Comparison of ENCODE assay signal across 9 cellular contexts in genomic region chr15:89356634-89357298, GRCh38. TPM values are rescaled to one million over a fixed set of nuclear protein-coding genes. Genes with fewer than 3 reads are reported as not detected.
DNase-seq lines count a peak whose midpoint lies in the region; TF ChIP-seq lines count a peak whose summit lies in the region.
"Had no signal": no experiment of that assay in that cellular context is flagged by ENCODE, and none has a peak within 500 bp of the region (broad histone marks: within the 10 kb centered on the region; RNA-seq: fewer than 3 reads in every experiment).

No MANE protein-coding gene starts in this region.

- H3K27ac Mint-ChIP-seq in endodermal cell: no peak overlapping the region
- H3K27ac Mint-ChIP-seq: activated naive CD8-positive, alpha-beta T cell had no signal

- H3K36me3 Mint-ChIP-seq in endodermal cell (ENCODE audit: low read depth): no peaks in the 10 kb centered on the region
- H3K36me3 Mint-ChIP-seq: activated naive CD8-positive, alpha-beta T cell had no signal

- peak; percentile 60 for TF ChIP-seq CTCF in GM12864 (IDR thresholded peaks at IDR 0.05; ENCODE audit: low read depth, low read length, missing control alignments)
- TF ChIP-seq CTCF in endodermal cell (conservative IDR thresholded peaks at IDR 0.05): peak; percentile 63

- no peaks in the 10 kb centered on the region for H3K9me3 Mint-ChIP-seq in endodermal cell

- DNase-seq in A172 (ENCODE audit: low spot score) (peak; percentile 13), GM12864 (ENCODE audit: low read depth) (no peak), NCI-H526 (lab: John Stamatoyannopoulos, UW) (peak; percentile 35 to 69), endodermal cell (no peak), T-helper 1 cell (no peak), HuH-7 (ENCODE audit: low spot score) (no peak), DMS114 treated with DMSO at 0.1 percent for 48 hours (lab: John Stamatoyannopoulos, UW; ENCODE audit: unreplicated experiment) (no peak)
- no peak for DNase-seq in stimulated activated CD4-positive, alpha-beta T cell treated with anti-CD3 and anti-CD28 coated beads, Interleukin-12 subunit alpha, Interleukin-12 subunit beta, amount 100 ng/mL, for 4 hours

- H3K4me3 ChIP-seq in GM12864 (ENCODE audit: low read depth, low read length): no peak overlapping the region
- H3K4me3 ChIP-seq in endodermal cell (ENCODE audit: low read length): no peak overlapping the region

- no peaks in the 10 kb centered on the region for H3K9me3 ChIP-seq in endodermal cell (ENCODE audit: control insufficient read depth, low read length)

- peaks cover 1% of the 10 kb centered on the region for H3K4me1 Mint-ChIP-seq in endodermal cell

- no peak overlapping the region for H3K9ac ChIP-seq in endodermal cell (ENCODE audit: extremely low read depth, low read length, poor library complexity, severe bottlenecking)

- no peaks in the 10 kb centered on the region for H3K36me3 ChIP-seq in endodermal cell (ENCODE audit: control insufficient read depth, insufficient read depth, low read length)

- H3K4me3 Mint-ChIP-seq in endodermal cell: no peak overlapping the region
- H3K4me3 Mint-ChIP-seq: activated naive CD8-positive, alpha-beta T cell had no signal

- H3K27ac ChIP-seq in endodermal cell (ENCODE audit: low read depth, low read length): no peak overlapping the region

- 37 to 39% methylated on average over 11 to 13 of the region's 13 CpGs for WGBS in endodermal cell (ENCODE audit: insufficient coverage in 1 of 2, insufficient read length in 1 of 2), 2 experiments

- H3K27me3 ChIP-seq in endodermal cell (ENCODE audit: control insufficient read depth, insufficient read depth, low read length, poor library complexity, severe bottlenecking): peaks cover 96% of the 10 kb centered on the region

- no peaks in the 10 kb centered on the region for H3K4me1 ChIP-seq in endodermal cell (ENCODE audit: control insufficient read depth, insufficient read depth, low read length)

- H3K27me3 Mint-ChIP-seq in endodermal cell (ENCODE audit: insufficient read depth): peaks cover 97% of the 10 kb centered on the region

RNA-seq across cellular contexts. Expression of gene POLG, which starts 22.1 kb away (rescaled TPM):
- 40.2 and 46.5 TPM in 2 replicates for total RNA-seq in A172 (2014; rRNA removed; shearing (Covaris generic))
- 10 to 100 TPM; 55.3 to 60.2 TPM for total RNA-seq in endodermal cell
- polyA plus RNA-seq in endodermal cell (2013, experiment 1 of 2): 39.6 TPM
- 40.7 TPM for polyA plus RNA-seq in endodermal cell (2013, experiment 2 of 2)

Comparison
In these comparisons a context has a peak if more than half of its experiments do, and no peak if none do; other contexts are left out.
1. DNase-seq: peak in A172 (single experiment) and NCI-H526 (2 of 2); none in GM12864 (single experiment), endodermal cell (single experiment), T-helper 1 cell (0 of 5), HuH-7 (single experiment), stimulated activated CD4-positive, alpha-beta T cell treated with anti-CD3 and anti-CD28 coated beads, Interleukin-12 subunit alpha, Interleukin-12 subunit beta, amount 100 ng/mL, for 4 hours (single experiment) and DMS114 treated with DMSO at 0.1 percent for 48 hours (single experiment).